1 cellular context compared by ENCODE assay signal in genomic region chr5:173887610-173888472, GRCh38.
A peak's percentile ranks its signal among the peaks of the same experiment; 100 is the strongest.
TF ChIP-seq lines count a peak whose summit lies in the region.

Gene CPEB4, plus strand, starts transcription at chr5:173888349. Its CDS starts 1,385 bp downstream, at chr5:173889734.

TF ChIP-seq in A549, 52 proteins besides CTCF, POLR2A, EP300 and RAD21 (continued from another document):
- TF ChIP-seq MAX (IDR thresholded peaks at IDR 0.05), result peak; percentile 75
- TF ChIP-seq USF2 (IDR thresholded peaks at IDR 0.05), result peak; percentile 94
- no peak for TF ChIP-seq HES2 (IDR thresholded peaks at IDR 0.05)
- TF ChIP-seq PBX3 (IDR thresholded peaks at IDR 0.05), result peak; percentile 84
- TF ChIP-seq HOXB5 (CRISPR knock-in tag; IDR thresholded peaks at IDR 0.05), result peak; percentile 40; the same call in 1 of the 2 replicates
- TF ChIP-seq RNF2 (IDR thresholded peaks at IDR 0.05; ENCODE audit: borderline replicate concordance, low read depth), result no peak
- no peak for TF ChIP-seq FOSB (CRISPR knock-in tag; IDR thresholded peaks at IDR 0.05)
- no peak for TF ChIP-seq ZSCAN20 (CRISPR knock-in tag; IDR thresholded peaks at IDR 0.05)
TF ChIP-seq in A549: peak in this region for 11.
